1 cellular context compared by ENCODE assay signal in the genomic region with DNA sequence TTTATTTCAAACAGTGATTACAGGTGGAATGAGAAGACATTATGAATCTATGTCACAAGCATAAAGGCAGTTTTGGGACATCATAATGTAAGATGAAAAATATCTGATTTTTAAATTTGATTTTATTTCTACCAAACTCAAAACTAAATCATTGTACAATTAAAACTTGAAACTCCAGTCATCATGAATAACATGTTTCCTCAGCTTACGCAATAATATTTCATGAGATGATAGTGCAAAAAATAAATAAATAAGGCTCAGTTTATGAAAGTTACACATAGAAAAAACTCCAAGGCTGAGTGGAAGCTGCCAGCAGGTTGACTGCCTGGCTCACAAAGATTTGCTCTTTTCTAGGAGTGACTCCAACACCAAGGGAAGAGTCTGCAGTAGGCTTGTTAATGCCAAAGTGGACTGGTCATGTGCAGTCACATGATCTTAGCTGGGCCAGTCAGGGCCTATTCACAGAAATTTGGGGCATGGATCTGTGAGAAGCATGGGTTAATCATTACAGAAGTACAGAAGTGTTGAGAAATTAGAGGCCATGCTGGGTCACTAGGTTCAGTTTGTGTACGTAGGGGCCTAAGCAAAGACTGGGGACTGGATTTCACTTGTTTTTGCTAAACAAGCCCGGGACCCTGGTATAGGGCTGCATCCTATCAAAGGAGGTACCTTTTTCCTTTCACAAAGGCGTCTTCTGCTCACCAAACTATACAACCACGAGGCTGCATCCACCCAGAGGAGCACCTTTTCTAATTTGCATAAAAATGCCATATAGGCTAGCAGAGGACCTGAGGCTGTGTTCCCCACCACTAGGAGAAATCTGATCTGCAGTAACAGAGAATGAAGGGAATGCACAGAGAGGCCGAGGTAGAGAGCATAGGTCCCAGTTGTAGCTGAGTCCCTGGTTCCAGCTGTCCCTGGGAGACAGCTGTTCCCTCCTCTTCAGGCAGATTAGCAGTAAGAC.
TF ChIP-seq lines count a peak whose summit lies in the region.

No MANE protein-coding gene starts in this region.

TF ChIP-seq in SK-N-SH treated with all-trans-retinoic acid at 6 μM for 48 hours, 23 proteins besides CTCF, POLR2A, EP300 and RAD21 (continued from another document):
- TF ChIP-seq, protein P1, sequence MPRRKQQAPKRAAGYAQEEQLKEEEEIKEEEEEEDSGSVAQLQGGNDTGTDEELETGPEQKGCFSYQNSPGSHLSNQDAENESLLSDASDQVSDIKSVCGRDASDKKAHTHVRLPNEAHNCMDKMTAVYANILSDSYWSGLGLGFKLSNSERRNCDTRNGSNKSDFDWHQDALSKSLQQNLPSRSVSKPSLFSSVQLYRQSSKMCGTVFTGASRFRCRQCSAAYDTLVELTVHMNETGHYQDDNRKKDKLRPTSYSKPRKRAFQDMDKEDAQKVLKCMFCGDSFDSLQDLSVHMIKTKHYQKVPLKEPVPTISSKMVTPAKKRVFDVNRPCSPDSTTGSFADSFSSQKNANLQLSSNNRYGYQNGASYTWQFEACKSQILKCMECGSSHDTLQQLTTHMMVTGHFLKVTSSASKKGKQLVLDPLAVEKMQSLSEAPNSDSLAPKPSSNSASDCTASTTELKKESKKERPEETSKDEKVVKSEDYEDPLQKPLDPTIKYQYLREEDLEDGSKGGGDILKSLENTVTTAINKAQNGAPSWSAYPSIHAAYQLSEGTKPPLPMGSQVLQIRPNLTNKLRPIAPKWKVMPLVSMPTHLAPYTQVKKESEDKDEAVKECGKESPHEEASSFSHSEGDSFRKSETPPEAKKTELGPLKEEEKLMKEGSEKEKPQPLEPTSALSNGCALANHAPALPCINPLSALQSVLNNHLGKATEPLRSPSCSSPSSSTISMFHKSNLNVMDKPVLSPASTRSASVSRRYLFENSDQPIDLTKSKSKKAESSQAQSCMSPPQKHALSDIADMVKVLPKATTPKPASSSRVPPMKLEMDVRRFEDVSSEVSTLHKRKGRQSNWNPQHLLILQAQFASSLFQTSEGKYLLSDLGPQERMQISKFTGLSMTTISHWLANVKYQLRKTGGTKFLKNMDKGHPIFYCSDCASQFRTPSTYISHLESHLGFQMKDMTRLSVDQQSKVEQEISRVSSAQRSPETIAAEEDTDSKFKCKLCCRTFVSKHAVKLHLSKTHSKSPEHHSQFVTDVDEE (CRISPR knock-in tag; IDR thresholded peaks at IDR 0.05): no peak
- TF ChIP-seq ARNTL (CRISPR knock-in tag; IDR thresholded peaks at IDR 0.05; ENCODE audit: borderline replicate concordance, low read depth) (no peak), ZFP30 (CRISPR knock-in tag; IDR thresholded peaks at IDR 0.05) (no peak), ZFP3 (CRISPR knock-in tag; IDR thresholded peaks at IDR 0.05) (no peak), ZNF8 (CRISPR knock-in tag; IDR thresholded peaks at IDR 0.05) (no peak), ZNF70 (CRISPR knock-in tag; IDR thresholded peaks at IDR 0.05) (no peak), TCF4 (CRISPR knock-in tag; IDR thresholded peaks at IDR 0.05; ENCODE audit: borderline replicate concordance) (no peak), PPARA (CRISPR knock-in tag; IDR thresholded peaks at IDR 0.05; ENCODE audit: borderline replicate concordance) (no peak), SNAI2 (CRISPR knock-in tag; IDR thresholded peaks at IDR 0.05) (no peak), ISL1 (CRISPR knock-in tag; IDR thresholded peaks at IDR 0.05) (no peak), BACH2 (CRISPR knock-in tag; IDR thresholded peaks at IDR 0.05; ENCODE audit: borderline replicate concordance) (no peak), RARB (CRISPR knock-in tag; IDR thresholded peaks at IDR 0.05) (no peak), TOX (CRISPR knock-in tag; IDR thresholded peaks at IDR 0.05; ENCODE audit: borderline replicate concordance) (no peak), CSDC2 (CRISPR knock-in tag; IDR thresholded peaks at IDR 0.05) (no peak)
- TF ChIP-seq, protein P2, sequence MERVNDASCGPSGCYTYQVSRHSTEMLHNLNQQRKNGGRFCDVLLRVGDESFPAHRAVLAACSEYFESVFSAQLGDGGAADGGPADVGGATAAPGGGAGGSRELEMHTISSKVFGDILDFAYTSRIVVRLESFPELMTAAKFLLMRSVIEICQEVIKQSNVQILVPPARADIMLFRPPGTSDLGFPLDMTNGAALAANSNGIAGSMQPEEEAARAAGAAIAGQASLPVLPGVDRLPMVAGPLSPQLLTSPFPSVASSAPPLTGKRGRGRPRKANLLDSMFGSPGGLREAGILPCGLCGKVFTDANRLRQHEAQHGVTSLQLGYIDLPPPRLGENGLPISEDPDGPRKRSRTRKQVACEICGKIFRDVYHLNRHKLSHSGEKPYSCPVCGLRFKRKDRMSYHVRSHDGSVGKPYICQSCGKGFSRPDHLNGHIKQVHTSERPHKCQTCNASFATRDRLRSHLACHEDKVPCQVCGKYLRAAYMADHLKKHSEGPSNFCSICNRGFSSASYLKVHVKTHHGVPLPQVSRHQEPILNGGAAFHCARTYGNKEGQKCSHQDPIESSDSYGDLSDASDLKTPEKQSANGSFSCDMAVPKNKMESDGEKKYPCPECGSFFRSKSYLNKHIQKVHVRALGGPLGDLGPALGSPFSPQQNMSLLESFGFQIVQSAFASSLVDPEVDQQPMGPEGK (CRISPR knock-in tag; IDR thresholded peaks at IDR 0.05; ENCODE audit: borderline replicate concordance): no peak
- TF ChIP-seq, protein P3, sequence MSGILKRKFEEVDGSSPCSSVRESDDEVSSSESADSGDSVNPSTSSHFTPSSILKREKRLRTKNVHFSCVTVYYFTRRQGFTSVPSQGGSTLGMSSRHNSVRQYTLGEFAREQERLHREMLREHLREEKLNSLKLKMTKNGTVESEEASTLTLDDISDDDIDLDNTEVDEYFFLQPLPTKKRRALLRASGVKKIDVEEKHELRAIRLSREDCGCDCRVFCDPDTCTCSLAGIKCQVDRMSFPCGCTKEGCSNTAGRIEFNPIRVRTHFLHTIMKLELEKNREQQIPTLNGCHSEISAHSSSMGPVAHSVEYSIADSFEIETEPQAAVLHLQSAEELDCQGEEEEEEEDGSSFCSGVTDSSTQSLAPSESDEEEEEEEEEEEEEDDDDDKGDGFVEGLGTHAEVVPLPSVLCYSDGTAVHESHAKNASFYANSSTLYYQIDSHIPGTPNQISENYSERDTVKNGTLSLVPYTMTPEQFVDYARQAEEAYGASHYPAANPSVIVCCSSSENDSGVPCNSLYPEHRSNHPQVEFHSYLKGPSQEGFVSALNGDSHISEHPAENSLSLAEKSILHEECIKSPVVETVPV (CRISPR knock-in tag; IDR thresholded peaks at IDR 0.05): no peak
- TF ChIP-seq, protein P4, sequence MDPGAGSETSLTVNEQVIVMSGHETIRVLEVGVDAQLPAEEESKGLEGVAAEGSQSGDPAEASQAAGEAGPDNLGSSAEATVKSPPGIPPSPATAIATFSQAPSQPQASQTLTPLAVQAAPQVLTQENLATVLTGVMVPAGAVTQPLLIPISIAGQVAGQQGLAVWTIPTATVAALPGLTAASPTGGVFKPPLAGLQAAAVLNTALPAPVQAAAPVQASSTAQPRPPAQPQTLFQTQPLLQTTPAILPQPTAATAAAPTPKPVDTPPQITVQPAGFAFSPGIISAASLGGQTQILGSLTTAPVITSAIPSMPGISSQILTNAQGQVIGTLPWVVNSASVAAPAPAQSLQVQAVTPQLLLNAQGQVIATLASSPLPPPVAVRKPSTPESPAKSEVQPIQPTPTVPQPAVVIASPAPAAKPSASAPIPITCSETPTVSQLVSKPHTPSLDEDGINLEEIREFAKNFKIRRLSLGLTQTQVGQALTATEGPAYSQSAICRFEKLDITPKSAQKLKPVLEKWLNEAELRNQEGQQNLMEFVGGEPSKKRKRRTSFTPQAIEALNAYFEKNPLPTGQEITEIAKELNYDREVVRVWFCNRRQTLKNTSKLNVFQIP (CRISPR knock-in tag; IDR thresholded peaks at IDR 0.05; ENCODE audit: borderline replicate concordance, low read depth): no peak
- TF ChIP-seq, protein P5, sequence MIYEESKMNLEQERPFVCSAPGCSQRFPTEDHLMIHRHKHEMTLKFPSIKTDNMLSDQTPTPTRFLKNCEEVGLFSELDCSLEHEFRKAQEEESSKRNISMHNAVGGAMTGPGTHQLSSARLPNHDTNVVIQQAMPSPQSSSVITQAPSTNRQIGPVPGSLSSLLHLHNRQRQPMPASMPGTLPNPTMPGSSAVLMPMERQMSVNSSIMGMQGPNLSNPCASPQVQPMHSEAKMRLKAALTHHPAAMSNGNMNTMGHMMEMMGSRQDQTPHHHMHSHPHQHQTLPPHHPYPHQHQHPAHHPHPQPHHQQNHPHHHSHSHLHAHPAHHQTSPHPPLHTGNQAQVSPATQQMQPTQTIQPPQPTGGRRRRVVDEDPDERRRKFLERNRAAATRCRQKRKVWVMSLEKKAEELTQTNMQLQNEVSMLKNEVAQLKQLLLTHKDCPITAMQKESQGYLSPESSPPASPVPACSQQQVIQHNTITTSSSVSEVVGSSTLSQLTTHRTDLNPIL (CRISPR knock-in tag; IDR thresholded peaks at IDR 0.05; ENCODE audit: low read depth): no peak
